8 cellular contexts compared by ENCODE assay signal in the genomic region with DNA sequence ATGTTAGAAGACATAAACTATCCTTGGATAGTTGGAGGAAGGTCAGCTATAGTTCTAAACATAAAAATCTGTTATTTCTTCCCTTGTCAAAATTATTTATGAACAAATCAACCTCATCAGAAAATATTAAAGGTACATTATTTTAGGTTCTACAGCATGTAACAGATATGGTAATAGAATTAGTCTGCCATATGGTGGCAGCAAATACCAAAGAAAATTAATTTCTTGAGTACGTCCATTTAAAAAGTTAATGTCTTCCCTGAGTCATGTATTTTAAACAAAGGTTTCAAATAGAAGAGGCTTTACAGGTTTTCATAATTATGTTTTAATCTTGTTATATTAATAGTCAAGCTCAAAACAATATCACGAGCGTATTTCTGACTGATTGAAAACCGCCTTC. TPM values are rescaled to one million over a fixed set of nuclear protein-coding genes. Genes with fewer than 3 reads are reported as not detected.
DNase-seq lines count a peak whose midpoint lies in the region; ATAC-seq, FAIRE-seq and TF ChIP-seq lines count a peak whose summit lies in the region.

No MANE protein-coding gene starts in this region.

- H3K9me3 Mint-ChIP-seq in naive thymus-derived CD4-positive, alpha-beta T cell: no peaks in the 10 kb centered on the region

- TF ChIP-seq CTCF in choroid plexus epithelial cell (conservative IDR thresholded peaks at IDR 0.05; ENCODE audit: low read depth, low read length): no peak
- TF ChIP-seq CTCF in thyroid gland (IDR thresholded peaks at IDR 0.05): peak in 3 of 6 experiments; percentile 48 to 75 (median 69)

- TF ChIP-seq POLR2A in thyroid gland (IDR thresholded peaks at IDR 0.05): no peak

- peaks cover 0 to 1% (median 0%) of the 10 kb centered on the region in 5 donors for H3K36me3 Mint-ChIP-seq in naive thymus-derived CD4-positive, alpha-beta T cell

- no peaks in the 10 kb centered on the region for H3K9me3 ChIP-seq in naive thymus-derived CD4-positive, alpha-beta T cell (ENCODE audit: control insufficient read depth in 2 of 3, low read length in 3 of 3)
- H3K9me3 ChIP-seq in thyroid gland: no peaks in the 10 kb centered on the region

- H3K4me1 ChIP-seq in naive thymus-derived CD4-positive, alpha-beta T cell (ENCODE audit: control insufficient read depth in 2 of 2, insufficient read depth in 2 of 2, low read length in 2 of 2): peaks cover 0 to 8% of the 10 kb centered on the region in 2 donors
- H3K4me1 ChIP-seq in thyroid gland: peaks cover 4 to 5% of the 10 kb centered on the region in 2 donors

- POLR2A ChIA-PET in naive thymus-derived CD4-positive, alpha-beta T cell (lab: Charles Lee): no interaction called here

- H3K27ac ChIP-seq in naive thymus-derived CD4-positive, alpha-beta T cell (ENCODE audit: low read depth, low read length): no peak overlapping the region
- no peak overlapping the region for H3K27ac ChIP-seq in thyroid gland

- FAIRE-seq in G401.6 (lab: Jason Lieb, UNC): peak; percentile 73

- H3K27ac Mint-ChIP-seq in naive thymus-derived CD4-positive, alpha-beta T cell: peak overlapping the region in 1 of 9 donors; percentile 59

- 46 to 47% methylated on average over 4 of the region's 4 CpGs for WGBS in thyroid gland, 2 donors

- CTCF ChIA-PET in naive thymus-derived CD4-positive, alpha-beta T cell (lab: Charles Lee): interaction anchor here (0.6 to 1.5 kb wide), 6 partner anchors 11 to 1790 kb away, joined by 3 to 7 read pairs (median 3); no protein-coding TSS in a partner anchor

- peaks cover 6 to 47% (median 43%) of the 10 kb centered on the region in 7 donors for H3K4me1 Mint-ChIP-seq in naive thymus-derived CD4-positive, alpha-beta T cell

- no peaks in the 10 kb centered on the region for H3K27me3 Mint-ChIP-seq in naive thymus-derived CD4-positive, alpha-beta T cell

- H3K27me3 ChIP-seq in naive thymus-derived CD4-positive, alpha-beta T cell (ENCODE audit: control insufficient read depth in 2 of 2, insufficient read depth in 2 of 2, low read length in 2 of 2): no peaks in the 10 kb centered on the region
- no peaks in the 10 kb centered on the region for H3K27me3 ChIP-seq in thyroid gland

- no peak overlapping the region for H3K4me3 Mint-ChIP-seq in naive thymus-derived CD4-positive, alpha-beta T cell

- intact Hi-C loops in naive thymus-derived CD4-positive, alpha-beta T cell (cut with micrococcal nuclease): loop anchor here (1.0 to 10.0 kb wide), 9 partner anchors 17 to 737 kb away; no protein-coding TSS in a partner anchor
- intact Hi-C loops in thyroid gland (cut with DNase I): loop anchor here (5.0 to 10.0 kb wide), 2 partner anchors 359 to 437 kb away; a partner anchor contains a TSS

- ATAC-seq in naive thymus-derived CD4-positive, alpha-beta T cell: peak; percentile 53
- ATAC-seq in GM21390 (IDR thresholded peaks at IDR 0.05; ENCODE audit: unreplicated experiment): no peak

- peak; percentile 75 for DNase-seq in NCI-H1694 (lab: John Stamatoyannopoulos, UW)
- DNase-seq in choroid plexus epithelial cell (ENCODE audit: low read depth): peak; percentile 87
- peak in 6 of 9 donors; percentile 12 to 48 (median 28) for DNase-seq in naive thymus-derived CD4-positive, alpha-beta T cell
- DNase-seq in activated gamma-delta T cell treated with Interleukin-2 at 50 U/mL for 16 hours: no peak
- DNase-seq in OCI-M2 (lab: John Stamatoyannopoulos, UW; ENCODE audit: unreplicated experiment): no peak
- no peak for DNase-seq in thyroid gland

- no peak overlapping the region for H3K4me3 ChIP-seq in choroid plexus epithelial cell (ENCODE audit: low read depth, low read length)
- H3K4me3 ChIP-seq in naive thymus-derived CD4-positive, alpha-beta T cell (ENCODE audit: low read length): no peak overlapping the region
- H3K4me3 ChIP-seq in thyroid gland (replicated peaks in 1 of 3): no peak overlapping the region

- H3K36me3 ChIP-seq in naive thymus-derived CD4-positive, alpha-beta T cell (ENCODE audit: control insufficient read depth in 2 of 3, insufficient read depth in 3 of 3, low read length in 3 of 3): no peaks in the 10 kb centered on the region
- H3K36me3 ChIP-seq in thyroid gland: no peaks in the 10 kb centered on the region

RNA-seq across cellular contexts. Expression of a gene that starts 17.9 kb away (rescaled TPM):
- 10 to 100 TPM; 27.4 to 70.4 (median 43.2) TPM for total RNA-seq in naive thymus-derived CD4-positive, alpha-beta T cell
- 10 to 100 TPM in 1 of 2 donors, 1 to 10 TPM in 1; 8.7 to 10.7 TPM for polyA plus RNA-seq in naive thymus-derived CD4-positive, alpha-beta T cell
- total RNA-seq in thyroid gland: 10 to 100 TPM; 61.3 to 83.3 (median 72.7) TPM

Comparison
In these comparisons a context has a peak if more than half of its experiments do, and no peak if none do; other contexts are left out.
1. DNase-seq: peak in NCI-H1694 (single experiment), choroid plexus epithelial cell (single experiment) and naive thymus-derived CD4-positive, alpha-beta T cell (6 of 9); none in activated gamma-delta T cell treated with Interleukin-2 at 50 U/mL for 16 hours (single experiment), OCI-M2 (single experiment) and thyroid gland (0 of 2).